8 cellular contexts compared by ENCODE assay signal in the genomic region with DNA sequence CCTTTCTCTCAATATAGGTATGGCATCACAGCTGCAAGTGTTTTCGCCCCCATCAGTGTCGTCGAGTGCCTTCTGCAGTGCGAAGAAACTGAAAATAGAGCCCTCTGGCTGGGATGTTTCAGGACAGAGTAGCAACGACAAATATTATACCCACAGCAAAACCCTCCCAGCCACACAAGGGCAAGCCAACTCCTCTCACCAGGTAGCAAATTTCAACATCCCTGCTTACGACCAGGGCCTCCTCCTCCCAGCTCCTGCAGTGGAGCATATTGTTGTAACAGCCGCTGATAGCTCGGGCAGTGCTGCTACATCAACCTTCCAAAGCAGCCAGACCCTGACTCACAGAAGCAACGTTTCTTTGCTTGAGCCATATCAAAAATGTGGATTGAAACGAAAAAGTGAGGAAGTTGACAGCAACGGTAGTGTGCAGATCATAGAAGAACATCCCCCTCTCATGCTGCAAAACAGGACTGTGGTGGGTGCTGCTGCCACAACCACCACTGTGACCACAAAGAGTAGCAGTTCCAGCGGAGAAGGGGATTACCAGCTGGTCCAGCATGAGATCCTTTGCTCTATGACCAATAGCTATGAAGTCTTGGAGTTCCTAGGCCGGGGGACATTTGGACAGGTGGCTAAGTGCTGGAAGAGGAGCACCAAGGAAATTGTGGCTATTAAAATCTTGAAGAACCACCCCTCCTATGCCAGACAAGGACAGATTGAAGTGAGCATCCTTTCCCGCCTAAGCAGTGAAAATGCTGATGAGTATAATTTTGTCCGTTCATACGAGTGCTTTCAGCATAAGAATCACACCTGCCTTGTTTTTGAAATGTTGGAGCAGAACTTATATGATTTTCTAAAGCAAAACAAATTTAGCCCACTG. TPM values are rescaled to one million over a fixed set of nuclear protein-coding genes. Genes with fewer than 3 reads are reported as not detected.
A peak's percentile ranks its signal among the peaks of the same experiment; 100 is the strongest.
DNase-seq lines count a peak whose midpoint lies in the region; ATAC-seq and TF ChIP-seq lines count a peak whose summit lies in the region.

No MANE protein-coding gene starts in this region.

- H3K27ac ChIP-seq in A673 (ENCODE audit: low read depth, low read length, poor library complexity, severe bottlenecking) = no peak overlapping the region
- no peak overlapping the region for H3K27ac ChIP-seq in hepatocyte
- H3K27ac ChIP-seq in suprapubic skin = no peak overlapping the region

- H3K79me2 ChIP-seq in hepatocyte = peaks cover 90% of the 10 kb centered on the region

- no peak overlapping the region for H2AFZ ChIP-seq in hepatocyte

- peaks cover 44% of the 10 kb centered on the region for H3K36me3 ChIP-seq in A673 (ENCODE audit: insufficient read depth, low read length, poor library complexity, severe bottlenecking)
- H3K36me3 ChIP-seq in hepatocyte (replicated peaks; ENCODE audit: insufficient read depth, low read depth) = no peaks in the 10 kb centered on the region
- H3K36me3 ChIP-seq in suprapubic skin = peaks cover 25% of the 10 kb centered on the region

- CTCF ChIA-PET in A673 (lab: Charles Lee) = no interaction called here

- TSS peak; percentile 15 for BruUV-seq in A673 (replicated peaks; lab: Mats Ljungman, UMichigan)

- peaks cover 10% of the 10 kb centered on the region for H3K9me3 ChIP-seq in A673 (ENCODE audit: low read depth, low read length, poor library complexity, severe bottlenecking)
- H3K9me3 ChIP-seq in hepatocyte (ENCODE audit: low read depth) = no peaks in the 10 kb centered on the region
- no peaks in the 10 kb centered on the region for H3K9me3 ChIP-seq in suprapubic skin

- H3K36me3 Mint-ChIP-seq in effector memory CD8-positive, alpha-beta T cell (ENCODE audit: insufficient read depth) = peaks cover 67% of the 10 kb centered on the region

- 85% methylated on average over 16 of the region's 16 CpGs for WGBS in hepatocyte (ENCODE audit: low lambda C conversion rate, missing lambda C conversion rate)
- WGBS in suprapubic skin = 80% methylated on average over 16 of the region's 16 CpGs

- peaks cover 27% of the 10 kb centered on the region for H4K20me1 ChIP-seq in hepatocyte (ENCODE audit: insufficient read depth, poor library complexity, severe bottlenecking)

- H3K4me1 ChIP-seq in A673 (ENCODE audit: insufficient read depth, low read length, poor library complexity, severe bottlenecking) (peaks cover 34% of the 10 kb centered on the region), hepatocyte (ENCODE audit: insufficient read depth) (peaks cover 4% of the 10 kb centered on the region), suprapubic skin (peaks cover 28% of the 10 kb centered on the region)

- no peak for TF ChIP-seq POLR2A in suprapubic skin (IDR thresholded peaks at IDR 0.05)

- H3K27me3 Mint-ChIP-seq in effector memory CD8-positive, alpha-beta T cell = no peaks in the 10 kb centered on the region

- intact Hi-C loops in A673 (cut with micrococcal nuclease; ENCODE audit: unreplicated experiment) = no loop called here

- no peak overlapping the region for H3K4me3 ChIP-seq in A673 (ENCODE audit: low read depth, low read length, poor library complexity, severe bottlenecking)
- no peak overlapping the region for H3K4me3 ChIP-seq in hepatocyte
- no peak overlapping the region for H3K4me3 ChIP-seq in suprapubic skin

- peak; percentile 79 for ATAC-seq in HG02610 (IDR thresholded peaks at IDR 0.05; ENCODE audit: unreplicated experiment)
- peak; percentile 78 for ATAC-seq in effector memory CD8-positive, alpha-beta T cell (replicated peaks)
- ATAC-seq in GM21529 (IDR thresholded peaks at IDR 0.05; ENCODE audit: unreplicated experiment) = no peak

- peaks cover 49 to 68% of the 10 kb centered on the region in 2 donors for H3K4me1 Mint-ChIP-seq in effector memory CD8-positive, alpha-beta T cell (ENCODE audit: low read depth in 2 of 2)

- H3K27me3 ChIP-seq in A673 (replicated peaks; ENCODE audit: insufficient read depth, low read depth, low read length, poor library complexity) (no peaks in the 10 kb centered on the region), hepatocyte (no peaks in the 10 kb centered on the region), suprapubic skin (no peaks in the 10 kb centered on the region)

- POLR2A ChIA-PET in A673 (lab: Charles Lee; ENCODE audit: low non-redundant PET) = interaction anchor here (0.5 to 0.6 kb wide), 2 partner anchors 39 to 275 kb away, joined by 3 to 8 read pairs; a partner anchor contains a TSS

- no peak for TF ChIP-seq EP300 in suprapubic skin (IDR thresholded peaks at IDR 0.05)

- no peak overlapping the region for H3K4me2 ChIP-seq in hepatocyte

- no peak for DNase-seq in A673 (ENCODE audit: low spot score)
- DNase-seq in T-helper 2 cell = peak in 3 of 5 experiments; percentile 18 to 77 (median 62)
- peak; percentile 43 to 52 (median 52) for DNase-seq in effector memory CD8-positive, alpha-beta T cell
- no peak for DNase-seq in NCI-H2227 (lab: John Stamatoyannopoulos, UW; ENCODE audit: unreplicated experiment)
- no peak for DNase-seq in hepatocyte (ENCODE audit: low spot score)
- DNase-seq in suprapubic skin (ENCODE audit: low spot score in 2 of 2) = no peak

- no peaks in the 10 kb centered on the region for H3K9me2 ChIP-seq in hepatocyte (replicated peaks; ENCODE audit: insufficient read depth)

- no peak for TF ChIP-seq CTCF in A673 (conservative IDR thresholded peaks at IDR 0.05; ENCODE audit: low read depth, low read length)
- no peak for TF ChIP-seq CTCF in hepatocyte (IDR thresholded peaks at IDR 0.05; ENCODE audit: poor library complexity)
- no peak for TF ChIP-seq CTCF in suprapubic skin (IDR thresholded peaks at IDR 0.05)

- peak overlapping the region; percentile 78 to 95 for H3K27ac Mint-ChIP-seq in effector memory CD8-positive, alpha-beta T cell

- no peaks in the 10 kb centered on the region for H3K9me3 Mint-ChIP-seq in effector memory CD8-positive, alpha-beta T cell

- H3K4me3 Mint-ChIP-seq in effector memory CD8-positive, alpha-beta T cell = peak overlapping the region; percentile 75 to 79

RNA-seq across cellular contexts. Expression of a gene that starts 11.5 kb away (rescaled TPM):
- total RNA-seq in A673 (2021) (71.8 and 81.3 TPM in 2 replicates), hepatocyte (31.6 and 34.1 TPM in 2 replicates), suprapubic skin (10 to 100 TPM; 59.4 to 81.8 (median 69.7) TPM)
- polyA plus RNA-seq in hepatocyte = 8.7 and 12.1 TPM in 2 replicates

RNA-seq across cellular contexts. Expression of a gene that starts 35.5 kb away (rescaled TPM):
- 30.2 and 34.6 TPM in 2 replicates for total RNA-seq in A673 (2021)
- 6.0 and 6.6 TPM in 2 replicates for total RNA-seq in hepatocyte
- polyA plus RNA-seq in hepatocyte = 3.6 and 4.6 TPM in 2 replicates
- total RNA-seq in suprapubic skin = 1 to 10 TPM; 4.3 to 8.9 (median 6.3) TPM

RNA-seq across cellular contexts. Expression of a gene that starts 36.0 kb away (rescaled TPM):
- 42.7 and 48.9 TPM in 2 replicates for total RNA-seq in A673 (2021)
- 9.8 and 11.4 TPM in 2 replicates for total RNA-seq in hepatocyte
- 11.1 and 12.0 TPM in 2 replicates for polyA plus RNA-seq in hepatocyte
- total RNA-seq in suprapubic skin = 10 to 100 TPM; 10.9 to 34.0 (median 12.2) TPM

RNA-seq across cellular contexts. Expression of a gene that starts 38.7 kb away (rescaled TPM):
- 319 and 349 TPM in 2 replicates for total RNA-seq in A673 (2021)
- total RNA-seq in hepatocyte = 441 and 460 TPM in 2 replicates
- 494 and 559 TPM in 2 replicates for polyA plus RNA-seq in hepatocyte
- total RNA-seq in suprapubic skin = 10 to 100 TPM in 3 of 4 donors, 1 to 10 TPM in 1; 8.3 to 21.0 (median 18.0) TPM

RNA-seq across cellular contexts. Expression of a gene that starts 53.2 kb away (rescaled TPM):
- total RNA-seq in A673 (2021) (1.1 TPM in 2 replicates), hepatocyte (0.80 and 3.0 TPM in 2 replicates), suprapubic skin (1 to 10 TPM in 1 of 4 donors, under 1 TPM in 3; 0.13 to 1.4 (median 0.45) TPM)
- polyA plus RNA-seq in hepatocyte = 0.66 and 0.84 TPM in 2 replicates

Comparison
In these comparisons a context has a peak if more than half of its experiments do, and no peak if none do; other contexts are left out.
1. DNase-seq: peak in T-helper 2 cell (3 of 5) and effector memory CD8-positive, alpha-beta T cell (3 of 3); none in A673 (single experiment), NCI-H2227 (single experiment), hepatocyte (single experiment) and suprapubic skin (0 of 2).